Comparison of ENCODE assay signal across 8 cellular contexts in genomic region chrX:43557792-43558191, GRCh38.
DNase-seq lines count a peak whose midpoint lies in the region; ATAC-seq and TF ChIP-seq lines count a peak whose summit lies in the region.

No MANE protein-coding gene starts in this region.

- TF ChIP-seq CTCF in C4-2B (conservative IDR thresholded peaks at IDR 0.05), result peak; percentile 78

- no peak overlapping the region for H3K27ac ChIP-seq in C4-2B

- DNase-seq in NCI-H524 (lab: John Stamatoyannopoulos, UW) (peak; percentile 33 to 79), dermis microvascular lymphatic vessel endothelial cell (ENCODE audit: low read depth in 2 of 2) (peak; percentile 40 to 55), medulla oblongata (ENCODE audit: extremely low spot score) (peak; percentile 65), KG1 (lab: John Stamatoyannopoulos, UW) (no peak)
- DNase-seq in activated CD4-positive, alpha-beta T cell treated with anti-CD3 and anti-CD28 coated beads, Interleukin-2, amount 50 U/mL, for 24 hours (ENCODE audit: low read depth in 1 of 2, low spot score in 1 of 2), result peak; percentile 1 to 44
- DNase-seq in stimulated activated CD8-positive, alpha-beta memory T cell treated with anti-CD3 and anti-CD28 coated beads, Interleukin-4, amount 100 ng/mL, for 24 hours (ENCODE audit: low read depth), result peak; percentile 36

- peak; percentile 55 for ATAC-seq in GM21390 (IDR thresholded peaks at IDR 0.05; ENCODE audit: unreplicated experiment)
